In the genomic region with DNA sequence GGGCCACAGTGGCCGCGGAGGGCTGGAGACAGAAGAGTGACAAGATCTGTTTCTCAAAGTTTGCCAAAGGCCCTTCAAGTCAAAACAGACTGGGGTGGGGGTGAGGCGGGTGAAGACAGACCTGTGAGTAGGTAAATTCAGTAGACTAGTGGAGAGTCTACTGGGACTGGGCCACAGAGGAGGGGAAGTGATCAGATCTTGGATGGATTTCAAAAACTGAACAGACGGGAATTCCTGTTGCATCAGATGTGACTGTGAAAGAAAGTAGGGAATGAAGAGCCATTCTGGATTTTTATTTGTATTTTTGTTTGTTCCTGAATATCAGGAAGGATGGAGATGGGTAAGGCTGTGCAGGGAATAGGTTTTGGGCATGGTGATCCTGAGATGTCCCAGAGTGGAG, we compare ENCODE assay signal across 6 cellular contexts. TPM values are rescaled to one million over a fixed set of nuclear protein-coding genes. Genes with fewer than 3 reads are reported as not detected.
DNase-seq lines count a peak whose midpoint lies in the region; TF ChIP-seq lines count a peak whose summit lies in the region.
"Not testable (repeated sequence)": the region's sequence is repeated elsewhere in the genome, so short reads cannot be mapped to it uniquely, and the experiment has no call there.

No MANE protein-coding gene starts in this region.

- H3K27ac Mint-ChIP-seq in activated naive CD4-positive, alpha-beta T cell treated with anti-CD3 and anti-CD28 coated beads, Interleukin-2, amount 10 ng/mL, durations not matched to agents 7 days and 5 days = peak overlapping the region; percentile 83

- H3K9me3 Mint-ChIP-seq in activated naive CD4-positive, alpha-beta T cell treated with anti-CD3 and anti-CD28 coated beads, Interleukin-2, amount 10 ng/mL, durations not matched to agents 7 days and 5 days = peaks cover 56% of the 10 kb centered on the region

- H3K4me1 ChIP-seq in mesodermal cell (ENCODE audit: control insufficient read depth, insufficient read depth, low read length, poor library complexity, severe bottlenecking); suprapubic skin: not testable (repeated sequence)

- H3K4me3 Mint-ChIP-seq in activated naive CD4-positive, alpha-beta T cell treated with anti-CD3 and anti-CD28 coated beads, Interleukin-2, amount 10 ng/mL, durations not matched to agents 7 days and 5 days = peak overlapping the region; percentile 74

- TF ChIP-seq EP300 in suprapubic skin (IDR thresholded peaks at IDR 0.05) = not testable (repeated sequence)

- TF ChIP-seq CTCF in suprapubic skin (IDR thresholded peaks at IDR 0.05) = not testable (repeated sequence)

- peaks cover 53% of the 10 kb centered on the region for H3K36me3 Mint-ChIP-seq in activated naive CD4-positive, alpha-beta T cell treated with anti-CD3 and anti-CD28 coated beads, Interleukin-2, amount 10 ng/mL, durations not matched to agents 7 days and 5 days

- peak; percentile 26 for DNase-seq in GM04503 (ENCODE audit: low read depth)
- DNase-seq in NCI-H748 (lab: John Stamatoyannopoulos, UW; ENCODE audit: unreplicated experiment) = peak; percentile 7
- not testable (repeated sequence) for DNase-seq in activated naive CD4-positive, alpha-beta T cell treated with anti-CD3 and anti-CD28 coated beads, Interleukin-2, amount 10 ng/mL, durations not matched to agents 7 days and 5 days; suprapubic skin (ENCODE audit: low spot score in 2 of 2)
- peak; percentile 58 for DNase-seq in fibroblast of gingiva (ENCODE audit: low read depth)

- H3K27me3 ChIP-seq in suprapubic skin = not testable (repeated sequence)

- CTCF ChIA-PET in activated naive CD4-positive, alpha-beta T cell treated with anti-CD3 and anti-CD28 coated beads, Interleukin-2, amount 10 ng/mL, durations not matched to agents 7 days and 5 days (lab: Charles Lee) = not testable (repeated sequence)

- peak overlapping the region; percentile 69 for H3K4me3 ChIP-seq in mesodermal cell (ENCODE audit: extremely low read depth, insufficient read depth, low read length, poor library complexity, severe bottlenecking)
- H3K4me3 ChIP-seq in suprapubic skin = peak overlapping the region; percentile 77

- 63 to 90% methylated on average over 1 of the region's 4 CpGs for WGBS in mesodermal cell (ENCODE audit: insufficient coverage in 2 of 2), 2 experiments
- 4% methylated on average over 2 of the region's 4 CpGs for WGBS in suprapubic skin

- H3K27ac ChIP-seq in mesodermal cell (ENCODE audit: low read depth, low read length, severe bottlenecking); suprapubic skin: not testable (repeated sequence)

- peaks cover 33% of the 10 kb centered on the region for H3K36me3 ChIP-seq in mesodermal cell (ENCODE audit: control insufficient read depth, insufficient read depth, low read length)
- H3K36me3 ChIP-seq in suprapubic skin = peaks cover 16% of the 10 kb centered on the region

- H3K9me3 ChIP-seq in mesodermal cell (ENCODE audit: control insufficient read depth, low read length); suprapubic skin: not testable (repeated sequence)

- peaks cover 19% of the 10 kb centered on the region for H3K4me1 Mint-ChIP-seq in activated naive CD4-positive, alpha-beta T cell treated with anti-CD3 and anti-CD28 coated beads, Interleukin-2, amount 10 ng/mL, durations not matched to agents 7 days and 5 days

- not testable (repeated sequence) for TF ChIP-seq POLR2A in suprapubic skin (IDR thresholded peaks at IDR 0.05)

- H3K27me3 Mint-ChIP-seq in activated naive CD4-positive, alpha-beta T cell treated with anti-CD3 and anti-CD28 coated beads, Interleukin-2, amount 10 ng/mL, durations not matched to agents 7 days and 5 days = not testable (repeated sequence)

RNA-seq across cellular contexts. Expression of a gene that starts 0.7 kb away (rescaled TPM):
- polyA plus RNA-seq in mesodermal cell (2013, experiment 1 of 2) = 8.5 TPM
- 7.1 TPM for polyA plus RNA-seq in mesodermal cell (2013, experiment 2 of 2)
- total RNA-seq in suprapubic skin = 10 to 100 TPM; 10.5 to 24.1 (median 16.2) TPM

RNA-seq across cellular contexts. Expression of a gene that starts 12.8 kb away (rescaled TPM):
- polyA plus RNA-seq in mesodermal cell (2013, experiment 1 of 2) = 9.4 TPM
- polyA plus RNA-seq in mesodermal cell (2013, experiment 2 of 2) = 10.0 TPM
- 10 to 100 TPM in 1 of 4 donors, 1 to 10 TPM in 3; 7.9 to 20.4 (median 8.9) TPM for total RNA-seq in suprapubic skin

RNA-seq across cellular contexts. Expression of a gene that starts 23.0 kb away (rescaled TPM):
- 5.9 TPM for polyA plus RNA-seq in mesodermal cell (2013, experiment 1 of 2)
- polyA plus RNA-seq in mesodermal cell (2013, experiment 2 of 2) = 8.4 TPM
- 10 to 100 TPM in 2 of 4 donors, 1 to 10 TPM in 2; 6.1 to 15.0 (median 10.9) TPM for total RNA-seq in suprapubic skin

RNA-seq across cellular contexts. Expression of a gene that starts 26.8 kb away (rescaled TPM):
- polyA plus RNA-seq in mesodermal cell (2013, experiment 1 of 2) = 5.3 TPM
- polyA plus RNA-seq in mesodermal cell (2013, experiment 2 of 2) = 5.4 TPM
- 1 to 10 TPM; 3.4 to 9.5 (median 4.9) TPM for total RNA-seq in suprapubic skin

RNA-seq across cellular contexts. Expression of a gene that starts 43.5 kb away (rescaled TPM):
- 0.63 TPM for polyA plus RNA-seq in mesodermal cell (2013, experiment 1 of 2)
- polyA plus RNA-seq in mesodermal cell (2013, experiment 2 of 2) = 0.46 TPM
- total RNA-seq in suprapubic skin = 1 to 10 TPM in 3 of 4 donors, under 1 TPM in 1; 0.76 to 3.9 (median 1.2) TPM
